9 cellular contexts compared by ENCODE assay signal in the genomic region with DNA sequence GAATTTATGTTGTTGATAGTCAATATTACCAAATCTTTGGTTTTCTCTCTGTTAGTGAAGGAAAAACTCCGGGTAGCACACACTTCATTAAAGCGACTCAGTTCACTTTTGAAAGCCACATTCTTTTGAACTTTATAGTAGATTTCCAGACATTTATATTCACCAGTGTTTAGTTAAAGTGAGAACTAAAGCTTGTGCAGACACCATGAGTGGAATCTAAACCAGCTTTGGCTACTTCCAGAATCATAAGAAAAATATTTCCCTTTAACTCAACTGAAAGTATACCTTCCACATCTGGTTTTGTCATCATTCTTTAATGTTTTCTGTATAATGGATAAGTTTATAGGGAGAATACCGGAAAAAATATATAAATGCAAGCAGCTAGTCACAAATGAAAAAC.
"Had no signal": no experiment of that assay in that cellular context is flagged by ENCODE, and none has a peak within 500 bp of the region (broad histone marks: within the 10 kb centered on the region; RNA-seq: fewer than 3 reads in every experiment).

No MANE protein-coding gene starts in this region.

- H3K36me3 ChIP-seq: HAP-1 had no signal

- H3K4me1 ChIP-seq: HAP-1 had no signal

- H3K9me3 ChIP-seq: HAP-1 had no signal

- H3K4me2 ChIP-seq: GM23338 had no signal

- H3K4me3 ChIP-seq: GM23248, GM23338, HAP-1 had no signal

- H2AFZ ChIP-seq: GM23248, GM23338 had no signal

- ATAC-seq: GM23338, HCT116 had no signal

- H3K9ac ChIP-seq: GM23248 had no signal

- DNase-seq: GM23248, GOT3, H7, H9, HCEC 1CT, HFFc6 had no signal

- H3K27ac ChIP-seq: GM23248 had no signal
